ENCODE assay signal across 27 cellular contexts in genomic region chr17:47707884-47708283, GRCh38. TPM values are rescaled to one million over a fixed set of nuclear protein-coding genes. Genes with fewer than 3 reads are reported as not detected.
DNase-seq lines count a peak whose midpoint lies in the region; ATAC-seq lines count a peak whose summit lies in the region.
"Had no signal": no experiment of that assay in that cellular context is flagged by ENCODE, and none has a peak within 500 bp of the region (broad histone marks: within the 10 kb centered on the region; RNA-seq: fewer than 3 reads in every experiment).

No MANE protein-coding gene starts in this region.

- peak overlapping the region; percentile 39 for H3K27ac ChIP-seq in cingulate gyrus (ENCODE audit: low read depth, low read length)
- H3K27ac ChIP-seq: foreskin keratinocyte, hepatocyte, KMS-11 had no signal

- H3K9me3 Mint-ChIP-seq in stimulated activated naive CD8-positive, alpha-beta T cell treated with anti-CD3 and anti-CD28 coated beads, Interleukin-15, Interleukin-2, amounts not matched to agents 100 ng/mL and 50 ng/mL, for 24 hours = no peaks in the 10 kb centered on the region
- H3K9me3 Mint-ChIP-seq in stimulated activated naive CD8-positive, alpha-beta T cell treated with anti-CD3 and anti-CD28 coated beads, Interleukin-15, amount 100 ng/mL, for 72 hours = no peaks in the 10 kb centered on the region
- no peaks in the 10 kb centered on the region for H3K9me3 Mint-ChIP-seq in natural killer cell treated with Interleukin-12 subunit alpha and Interleukin-12 subunit beta and Interleukin-15 and Interleukin-18, amount 100 ng/mL, for 72 hours
- H3K9me3 Mint-ChIP-seq: activated B cell treated with CpG ODN at 0.5 μM for 24 hours; activated CD8-positive, alpha-beta T cell treated with anti-CD3 and anti-CD28 coated beads for 36 hours; central memory CD8-positive, alpha-beta T cell had no signal

- H3K36me3 Mint-ChIP-seq in stimulated activated naive CD8-positive, alpha-beta T cell treated with anti-CD3 and anti-CD28 coated beads, Interleukin-15, Interleukin-2, amounts not matched to agents 100 ng/mL and 50 ng/mL, for 24 hours (ENCODE audit: low read depth) = peaks cover 5% of the 10 kb centered on the region
- H3K36me3 Mint-ChIP-seq in natural killer cell treated with Interleukin-12 subunit alpha and Interleukin-12 subunit beta and Interleukin-15 and Interleukin-18, amount 100 ng/mL, for 72 hours = no peaks in the 10 kb centered on the region

- H3K4me3 Mint-ChIP-seq in stimulated activated naive CD8-positive, alpha-beta T cell treated with anti-CD3 and anti-CD28 coated beads, Interleukin-15, Interleukin-2, amounts not matched to agents 100 ng/mL and 50 ng/mL, for 24 hours = no peak overlapping the region
- H3K4me3 Mint-ChIP-seq in stimulated activated naive CD8-positive, alpha-beta T cell treated with anti-CD3 and anti-CD28 coated beads, Interleukin-15, amount 100 ng/mL, for 72 hours = no peak overlapping the region
- no peak overlapping the region for H3K4me3 Mint-ChIP-seq in natural killer cell treated with Interleukin-12 subunit alpha and Interleukin-12 subunit beta and Interleukin-15 and Interleukin-18, amount 100 ng/mL, for 72 hours
- H3K4me3 Mint-ChIP-seq: activated B cell treated with CpG ODN at 0.5 μM for 24 hours; activated CD8-positive, alpha-beta T cell treated with anti-CD3 and anti-CD28 coated beads for 36 hours had no signal

- H3K4me1 Mint-ChIP-seq in stimulated activated naive CD8-positive, alpha-beta T cell treated with anti-CD3 and anti-CD28 coated beads, Interleukin-15, Interleukin-2, amounts not matched to agents 100 ng/mL and 50 ng/mL, for 24 hours (ENCODE audit: low read depth) = peaks cover 83% of the 10 kb centered on the region
- peaks cover 85% of the 10 kb centered on the region for H3K4me1 Mint-ChIP-seq in stimulated activated naive CD8-positive, alpha-beta T cell treated with anti-CD3 and anti-CD28 coated beads, Interleukin-15, amount 100 ng/mL, for 72 hours
- peaks cover 68 to 76% of the 10 kb centered on the region in 2 donors for H3K4me1 Mint-ChIP-seq in natural killer cell treated with Interleukin-12 subunit alpha and Interleukin-12 subunit beta and Interleukin-15 and Interleukin-18, amount 100 ng/mL, for 72 hours (ENCODE audit: low read depth in 2 of 2)

- ATAC-seq in stimulated activated naive CD8-positive, alpha-beta T cell treated with anti-CD3 and anti-CD28 coated beads, Interleukin-15, amount 100 ng/mL, for 72 hours = no peak
- no peak for ATAC-seq in natural killer cell treated with Interleukin-12 subunit alpha and Interleukin-12 subunit beta and Interleukin-15 and Interleukin-18, amount 100 ng/mL, for 72 hours
- ATAC-seq: activated CD8-positive, alpha-beta T cell treated with anti-CD3 and anti-CD28 coated beads for 36 hours; foreskin keratinocyte; HCT116 had no signal

- no peaks in the 10 kb centered on the region for H3K27me3 Mint-ChIP-seq in stimulated activated naive CD8-positive, alpha-beta T cell treated with anti-CD3 and anti-CD28 coated beads, Interleukin-15, Interleukin-2, amounts not matched to agents 100 ng/mL and 50 ng/mL, for 24 hours
- no peaks in the 10 kb centered on the region for H3K27me3 Mint-ChIP-seq in stimulated activated naive CD8-positive, alpha-beta T cell treated with anti-CD3 and anti-CD28 coated beads, Interleukin-15, amount 100 ng/mL, for 72 hours
- no peaks in the 10 kb centered on the region for H3K27me3 Mint-ChIP-seq in natural killer cell treated with Interleukin-12 subunit alpha and Interleukin-12 subunit beta and Interleukin-15 and Interleukin-18, amount 100 ng/mL, for 72 hours
- H3K27me3 Mint-ChIP-seq: activated B cell treated with CpG ODN at 0.5 μM for 24 hours; activated CD8-positive, alpha-beta T cell treated with anti-CD3 and anti-CD28 coated beads for 36 hours; CD4-positive, CD25-positive, alpha-beta regulatory T cell; central memory CD8-positive, alpha-beta T cell had no signal

- no peak for DNase-seq in stimulated activated naive CD8-positive, alpha-beta T cell treated with anti-CD3 and anti-CD28 coated beads, Interleukin-15, amount 100 ng/mL, for 72 hours
- no peak for DNase-seq in natural killer cell treated with Interleukin-12 subunit alpha and Interleukin-12 subunit beta and Interleukin-15 and Interleukin-18, amount 100 ng/mL, for 72 hours (ENCODE audit: low spot score)
- DNase-seq in dermis blood vessel endothelial cell = no peak
- DNase-seq in kidney glomerular epithelial cell (lab: John Stamatoyannopoulos, UW) = no peak
- no peak for DNase-seq in hippocampal formation (lab: John Stamatoyannopoulos, UW)
- DNase-seq: activated B cell treated with CpG ODN at 0.5 μM for 24 hours; activated CD8-positive, alpha-beta T cell treated with anti-CD3 and anti-CD28 coated beads for 36 hours; activated naive CD4-positive, alpha-beta T cell treated with Interleukin-2 at 50 U/mL for 16 hours; activated T-cell treated with anti-CD3 and anti-CD28 coated beads for 4 hours; CD4-positive, CD25-positive, alpha-beta regulatory T cell; foreskin keratinocyte; islet precursor cell; NCI-H1694; NCI-H2171 treated with DMSO at 0.1 percent for 48 hours; NCI-H526 treated with DMSO at 0.1 percent for 48 hours; occipital lobe; RPMI8226; stimulated activated CD4-positive, alpha-beta T cell treated with anti-CD3 and anti-CD28 coated beads, Interleukin-12 subunit alpha, Interleukin-12 subunit beta, amount 100 ng/mL, for 4 hours had no signal

- H3K27ac Mint-ChIP-seq in stimulated activated naive CD8-positive, alpha-beta T cell treated with anti-CD3 and anti-CD28 coated beads, Interleukin-15, Interleukin-2, amounts not matched to agents 100 ng/mL and 50 ng/mL, for 24 hours = peak overlapping the region; percentile 31
- no peak overlapping the region for H3K27ac Mint-ChIP-seq in stimulated activated naive CD8-positive, alpha-beta T cell treated with anti-CD3 and anti-CD28 coated beads, Interleukin-15, amount 100 ng/mL, for 72 hours
- H3K27ac Mint-ChIP-seq in natural killer cell treated with Interleukin-12 subunit alpha and Interleukin-12 subunit beta and Interleukin-15 and Interleukin-18, amount 100 ng/mL, for 72 hours = peak overlapping the region; percentile 96 to 97
- H3K27ac Mint-ChIP-seq: activated B cell treated with CpG ODN at 0.5 μM for 24 hours had no signal

RNA-seq across cellular contexts. Expression of gene TBKBP1, which starts 13.9 kb away (rescaled TPM):
- 10 to 100 TPM; 13.1 to 22.6 TPM for total RNA-seq in natural killer cell treated with Interleukin-12 subunit alpha and Interleukin-12 subunit beta and Interleukin-15 and Interleukin-18, amount 100 ng/mL, for 72 hours
- total RNA-seq in dermis blood vessel endothelial cell = 14.8 and 20.2 TPM in 2 replicates

RNA-seq across cellular contexts. Expression of gene TBX21, which starts 25.2 kb away (rescaled TPM):
- total RNA-seq in natural killer cell treated with Interleukin-12 subunit alpha and Interleukin-12 subunit beta and Interleukin-15 and Interleukin-18, amount 100 ng/mL, for 72 hours = 100 to 1,000 TPM; 234 to 437 TPM
- total RNA-seq in dermis blood vessel endothelial cell = not detected in 2 replicates
- total RNA-seq: ascending aorta, epithelial cell of proximal tubule, foreskin keratinocyte, hepatocyte, lung microvascular endothelial cell, occipital lobe had no signal

RNA-seq across cellular contexts. Expression of gene KPNB1, which starts 58.2 kb away (rescaled TPM):
- total RNA-seq in natural killer cell treated with Interleukin-12 subunit alpha and Interleukin-12 subunit beta and Interleukin-15 and Interleukin-18, amount 100 ng/mL, for 72 hours = 1,000 to 10,000 TPM in 1 of 2 donors, 100 to 1,000 TPM in 1; 665 to 1,039 TPM
- 394 and 596 TPM in 2 replicates for total RNA-seq in dermis blood vessel endothelial cell

Comparison
In these comparisons a context has a peak if more than half of its experiments do, and no peak if none do; other contexts are left out.
1. H3K27ac Mint-ChIP-seq: peak in stimulated activated naive CD8-positive, alpha-beta T cell treated with anti-CD3 and anti-CD28 coated beads, Interleukin-15, Interleukin-2, amounts not matched to agents 100 ng/mL and 50 ng/mL, for 24 hours (single experiment) and natural killer cell treated with Interleukin-12 subunit alpha and Interleukin-12 subunit beta and Interleukin-15 and Interleukin-18, amount 100 ng/mL, for 72 hours (2 of 2); none in stimulated activated naive CD8-positive, alpha-beta T cell treated with anti-CD3 and anti-CD28 coated beads, Interleukin-15, amount 100 ng/mL, for 72 hours (0 of 2).
2. RNA of gene TBX21, which starts 25.2 kb away (total RNA-seq): 234 to 437 TPM in natural killer cell treated with Interleukin-12 subunit alpha and Interleukin-12 subunit beta and Interleukin-15 and Interleukin-18, amount 100 ng/mL, for 72 hours; not detected in dermis blood vessel endothelial cell; every median in the first group is over 100 times any median in the second.